ENCODE assay signal across 9 cellular contexts in genomic region chr1:42456010-42456753, GRCh38. TPM values are rescaled to one million over a fixed set of nuclear protein-coding genes. Genes with fewer than 3 reads are reported as not detected.
DNase-seq lines count a peak whose midpoint lies in the region; ATAC-seq, FAIRE-seq and TF ChIP-seq lines count a peak whose summit lies in the region.
"Had no signal": no experiment of that assay in that cellular context is flagged by ENCODE, and none has a peak within 500 bp of the region (broad histone marks: within the 10 kb centered on the region; RNA-seq: fewer than 3 reads in every experiment).

TSS of gene PPCS (plus strand) at chr1:42456543. CDS start at chr1:42456566, 23 bp downstream.
A gene with protein sequence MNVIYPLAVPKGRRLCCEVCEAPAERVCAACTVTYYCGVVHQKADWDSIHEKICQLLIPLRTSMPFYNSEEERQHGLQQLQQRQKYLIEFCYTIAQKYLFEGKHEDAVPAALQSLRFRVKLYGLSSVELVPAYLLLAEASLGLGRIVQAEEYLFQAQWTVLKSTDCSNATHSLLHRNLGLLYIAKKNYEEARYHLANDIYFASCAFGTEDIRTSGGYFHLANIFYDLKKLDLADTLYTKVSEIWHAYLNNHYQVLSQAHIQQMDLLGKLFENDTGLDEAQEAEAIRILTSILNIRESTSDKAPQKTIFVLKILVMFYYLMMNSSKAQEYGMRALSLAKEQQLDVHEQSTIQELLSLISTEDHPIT (minus strand): TSS chr1:42456022. CDS start chr1:42455997, 25 bp downstream.

- intact Hi-C loops in activated CD4-positive, alpha-beta T cell treated with anti-CD3 and anti-CD28 coated beads, Interleukin-2, amount 10 ng/mL, durations not matched to agents 24 days and 14 days (cut with micrococcal nuclease) = loop anchor here (1.0 to 10.0 kb wide), 3 partner anchors 121 to 469 kb away; partner anchors contain the start of genes FOXJ3 and PPIH
- intact Hi-C loops in HepG2 (cut with micrococcal nuclease; ENCODE audit: unreplicated experiment) = no loop called here

- FAIRE-seq in HepG2 (lab: Jason Lieb, UNC) = peak; percentile 49
- FAIRE-seq: endometrium had no signal

- POLR2A ChIA-PET in HepG2 (lab: Yijun Ruan, JAX) = interaction anchor here (1.0 to 1.2 kb wide), 3 partner anchors 10 to 202 kb away, joined by 3 to 8 read pairs (median 3); partner anchors contain the start of gene PPIH

- peak within 1 kb of the TSS; percentile 78 for H3K4me3 ChIP-seq in BE2C (ENCODE audit: low read depth, low read length)
- peak within 1 kb of the TSS; percentile 90 to 97 (median 96) for H3K4me3 ChIP-seq in HepG2 (replicated peaks in 1 of 3; ENCODE audit: insufficient read depth in 1 of 3, low read depth in 2 of 3, low read length in 3 of 3)

- H3K9ac ChIP-seq in HepG2 (ENCODE audit: insufficient read depth, low read depth, low read length) = peak within 1 kb of the TSS; percentile 93

- no peaks in the 10 kb centered on the region for H3K9me3 Mint-ChIP-seq in activated CD4-positive, alpha-beta T cell treated with anti-CD3 and anti-CD28 coated beads, Interleukin-2, amount 10 ng/mL, durations not matched to agents 24 days and 14 days

- peak within 1 kb of the TSS; percentile 93 for H3K4me3 Mint-ChIP-seq in activated CD4-positive, alpha-beta T cell treated with anti-CD3 and anti-CD28 coated beads, Interleukin-2, amount 10 ng/mL, durations not matched to agents 24 days and 14 days

- no peaks in the 10 kb centered on the region for H4K20me1 ChIP-seq in HepG2 (ENCODE audit: insufficient read depth, low read length)

- WGBS in HepG2 (ENCODE audit: low lambda C conversion rate) = 1% methylated on average over 18 of the region's 66 CpGs

- peaks cover 3% of the 10 kb centered on the region for H3K27me3 Mint-ChIP-seq in activated CD4-positive, alpha-beta T cell treated with anti-CD3 and anti-CD28 coated beads, Interleukin-2, amount 10 ng/mL, durations not matched to agents 24 days and 14 days

- H2AFZ ChIP-seq in HepG2 (ENCODE audit: low read length) = peak within 1 kb of the TSS; percentile 24

- H3K4me2 ChIP-seq in HepG2 (ENCODE audit: low read depth, low read length) = peak within 1 kb of the TSS; percentile 99

- CTCF ChIA-PET in HepG2 (lab: Yijun Ruan, JAX; ENCODE audit: low intra/inter-chr PET ratio, low total read pairs) = no interaction called here

- H3K9me3 ChIP-seq in BE2C = no peaks in the 10 kb centered on the region
- H3K9me3 ChIP-seq in HepG2 (ENCODE audit: low read length) = no peaks in the 10 kb centered on the region

- ATAC-seq in GM19043 (IDR thresholded peaks at IDR 0.05; ENCODE audit: low read depth, unreplicated experiment) = peak; percentile 67
- ATAC-seq in HG03354 (IDR thresholded peaks at IDR 0.05; ENCODE audit: poor library complexity, severe bottlenecking, unreplicated experiment) = peak; percentile 91
- peak; percentile 96 for ATAC-seq in HepG2

- H3K4me1 Mint-ChIP-seq in activated CD4-positive, alpha-beta T cell treated with anti-CD3 and anti-CD28 coated beads, Interleukin-2, amount 10 ng/mL, durations not matched to agents 24 days and 14 days = peaks cover 23% of the 10 kb centered on the region

- no peaks in the 10 kb centered on the region for H3K36me3 ChIP-seq in BE2C
- H3K36me3 ChIP-seq in HepG2 (replicated peaks in 1 of 2; ENCODE audit: control insufficient read depth in 1 of 2, insufficient read depth in 2 of 2, low read length in 2 of 2) = peaks cover 1 to 6% of the 10 kb centered on the region in 2 experiments; a peak in 3 of 5 replicates

- H3K27ac ChIP-seq in HepG2 (ENCODE audit: extremely low read length, insufficient read depth, low read length) = peak within 1 kb of the TSS; percentile 74

- in situ Hi-C loops in HepG2 (cut with HindIII; ENCODE audit: extremely low pct_ligation_motif_present, low pct_unique_long_range_greater_than_20kb) = no loop called here

- peaks cover 12% of the 10 kb centered on the region for H3K79me2 ChIP-seq in HepG2 (ENCODE audit: insufficient read depth, low read length)

- BruUV-seq in HepG2 (replicated peaks; lab: Mats Ljungman, UMichigan) = TSS peak; percentile 83

- peaks cover 34% of the 10 kb centered on the region for H3K36me3 Mint-ChIP-seq in activated CD4-positive, alpha-beta T cell treated with anti-CD3 and anti-CD28 coated beads, Interleukin-2, amount 10 ng/mL, durations not matched to agents 24 days and 14 days (ENCODE audit: low read depth)

- TF ChIP-seq CTCF in BE2C (IDR thresholded peaks at IDR 0.05; ENCODE audit: low read depth, low read length) (no peak), HepG2 (CRISPR knock-in tag; IDR thresholded peaks at IDR 0.05) (no peak)

- no peaks in the 10 kb centered on the region for H3K4me1 ChIP-seq in BE2C
- H3K4me1 ChIP-seq in HepG2 (ENCODE audit: insufficient read depth, low read length) = peaks cover 34% of the 10 kb centered on the region

- DNase-seq in BE2C (peak; percentile 67), NCI-H510A (lab: John Stamatoyannopoulos, UW) (peak; percentile 84), cortex of kidney (lab: John Stamatoyannopoulos, UW) (peak; percentile 33), HepG2 (ENCODE audit: low spot score) (peak; percentile 74)
- DNase-seq in activated CD4-positive, alpha-beta T cell treated with anti-CD3 and anti-CD28 coated beads, Interleukin-2, amount 10 ng/mL, durations not matched to agents 24 days and 14 days = peak; percentile 97
- DNase-seq in stimulated activated CD4-positive, alpha-beta T cell treated with anti-CD3 and anti-CD28 coated beads, Interleukin-2, amount 100 ng/mL, for 48 hours = peak; percentile 90 to 91

- peak; percentile 51 for TF ChIP-seq RAD21 in HepG2 (CRISPR knock-in tag; IDR thresholded peaks at IDR 0.05)

- no peak for TF ChIP-seq EP300 in HepG2 (IDR thresholded peaks at IDR 0.05; ENCODE audit: low read depth in 2 of 2, low read length in 2 of 2)
- no peak for TF ChIP-seq EP300 in HepG2 (CRISPR knock-in tag; IDR thresholded peaks at IDR 0.05; ENCODE audit: borderline replicate concordance)

- TF ChIP-seq POLR2A in HepG2 (IDR thresholded peaks at IDR 0.05; ENCODE audit: insufficient read depth in 1 of 2, low read depth in 2 of 2, low read length in 2 of 2) = peak; percentile 84 to 88

- no peaks in the 10 kb centered on the region for H3K27me3 ChIP-seq in BE2C
- H3K27me3 ChIP-seq in HepG2 (ENCODE audit: control insufficient read depth in 1 of 2, insufficient read depth in 2 of 2, low read length in 2 of 2) = no peaks in the 10 kb centered on the region; a peak in 1 of 5 replicates

- peak within 1 kb of the TSS; percentile 98 for H3K27ac Mint-ChIP-seq in activated CD4-positive, alpha-beta T cell treated with anti-CD3 and anti-CD28 coated beads, Interleukin-2, amount 10 ng/mL, durations not matched to agents 24 days and 14 days

RNA-seq across cellular contexts. Expression of gene PPCS, which starts in this region (rescaled TPM):
- polyA plus RNA-seq in BE2C (2012; ENCODE audit: insufficient read depth, insufficient read length, low read depth) = 34.8 TPM
- total RNA-seq in activated CD4-positive, alpha-beta T cell treated with anti-CD3 and anti-CD28 coated beads, Interleukin-2, amount 10 ng/mL, durations not matched to agents 24 days and 14 days = 44.7 and 48.0 TPM in 2 replicates
- total RNA-seq in HepG2 (2016; rRNA removed; fragmentation: Illumina TruSeq; extraction: Trizol) = 38.9 and 51.0 TPM in 2 replicates
- 12.3 and 12.7 TPM in 2 replicates for total RNA-seq in HepG2 (2016; cell fraction: cytosol; rRNA removed; fragmentation: Illumina TruSeq; extraction: Trizol; ENCODE audit: low read depth)
- total RNA-seq in HepG2 (2016; cell fraction: insoluble cytoplasmic fraction; rRNA removed; fragmentation: Illumina TruSeq; extraction: Trizol) = 38.3 and 49.7 TPM in 2 replicates
- total RNA-seq in HepG2 (2016; cell fraction: membrane; rRNA removed; fragmentation: Illumina TruSeq; extraction: Trizol) = 27.0 and 27.1 TPM in 2 replicates
- total RNA-seq in HepG2 (2016; cell fraction: nucleus; rRNA removed; fragmentation: Illumina TruSeq; extraction: Trizol) = 23.3 and 25.2 TPM in 2 replicates
- 13.4 and 14.5 TPM in 2 replicates for polyA plus RNA-seq in HepG2 (2011; rRNA removed)
- 17.1 and 38.8 TPM in 2 replicates for polyA plus RNA-seq in HepG2 (2011; cell fraction: cytosol; rRNA removed)
- polyA plus RNA-seq in HepG2 (2011; cell fraction: nucleus; rRNA removed) = 42.9 and 45.6 TPM in 2 replicates
- polyA plus RNA-seq in HepG2 (2012) = 20.9 and 33.5 TPM in 2 replicates
- 13.5 and 16.3 TPM in 2 replicates for polyA plus RNA-seq in HepG2 (2016; cell fraction: cytosol; fragmentation: Illumina TruSeq; extraction: Trizol; ENCODE audit: low read depth)
- 52.5 and 57.6 TPM in 2 replicates for polyA plus RNA-seq in HepG2 (2016; cell fraction: insoluble cytoplasmic fraction; fragmentation: Illumina TruSeq; extraction: Trizol; ENCODE audit: low read depth)
- 21.2 and 23.0 TPM in 2 replicates for polyA plus RNA-seq in HepG2 (2016; cell fraction: membrane; fragmentation: Illumina TruSeq; extraction: Trizol; ENCODE audit: low read depth)
- polyA plus RNA-seq in HepG2 (2016; cell fraction: nucleus; fragmentation: Illumina TruSeq; extraction: Trizol; ENCODE audit: insufficient read depth, low read depth) = 34.2 and 34.7 TPM in 2 replicates
- polyA minus RNA-seq in HepG2 (2011; rRNA and poly(A)+ RNA removed; ENCODE audit: low replicate concordance) = 18.4 and 22.8 TPM in 2 replicates
- polyA minus RNA-seq in HepG2 (2011; cell fraction: cytosol; rRNA and poly(A)+ RNA removed) = 8.9 and 11.3 TPM in 2 replicates
- 17.1 and 19.1 TPM in 2 replicates for polyA minus RNA-seq in HepG2 (2011; cell fraction: nucleus; rRNA and poly(A)+ RNA removed)

RNA-seq across cellular contexts. Expression of the second gene that starts in this region (rescaled TPM):
- 0.88 TPM for polyA plus RNA-seq in BE2C (2012; ENCODE audit: insufficient read depth, insufficient read length, low read depth)
- 0.12 TPM in 1 of 2 replicates, not detected in the other for total RNA-seq in activated CD4-positive, alpha-beta T cell treated with anti-CD3 and anti-CD28 coated beads, Interleukin-2, amount 10 ng/mL, durations not matched to agents 24 days and 14 days
- 0.13 TPM in 1 of 2 replicates, not detected in the other for total RNA-seq in HepG2 (2016; rRNA removed; fragmentation: Illumina TruSeq; extraction: Trizol)
- 0.18 and 0.51 TPM in 2 replicates for total RNA-seq in HepG2 (2016; cell fraction: cytosol; rRNA removed; fragmentation: Illumina TruSeq; extraction: Trizol; ENCODE audit: low read depth)
- 0.42 and 0.45 TPM in 2 replicates for total RNA-seq in HepG2 (2016; cell fraction: insoluble cytoplasmic fraction; rRNA removed; fragmentation: Illumina TruSeq; extraction: Trizol)
- 0.21 and 0.65 TPM in 2 replicates for total RNA-seq in HepG2 (2016; cell fraction: membrane; rRNA removed; fragmentation: Illumina TruSeq; extraction: Trizol)
- total RNA-seq in HepG2 (2016; cell fraction: nucleus; rRNA removed; fragmentation: Illumina TruSeq; extraction: Trizol) = not detected in 2 replicates
- 0.29 and 0.71 TPM in 2 replicates for polyA plus RNA-seq in HepG2 (2011; rRNA removed)
- 0.16 and 0.18 TPM in 2 replicates for polyA plus RNA-seq in HepG2 (2011; cell fraction: cytosol; rRNA removed)
- polyA plus RNA-seq in HepG2 (2011; cell fraction: nucleus; rRNA removed) = 0.23 TPM in 1 of 2 replicates, not detected in the other
- 0.15 and 0.20 TPM in 2 replicates for polyA plus RNA-seq in HepG2 (2012)
- 0.19 TPM in 1 of 2 replicates, not detected in the other for polyA plus RNA-seq in HepG2 (2016; cell fraction: cytosol; fragmentation: Illumina TruSeq; extraction: Trizol; ENCODE audit: low read depth)
- polyA plus RNA-seq in HepG2 (2016; cell fraction: insoluble cytoplasmic fraction; fragmentation: Illumina TruSeq; extraction: Trizol; ENCODE audit: low read depth) = 0.37 and 0.66 TPM in 2 replicates
- polyA plus RNA-seq in HepG2 (2016; cell fraction: membrane; fragmentation: Illumina TruSeq; extraction: Trizol; ENCODE audit: low read depth) = 0.17 and 0.34 TPM in 2 replicates
- 0.44 TPM in 1 of 2 replicates, not detected in the other for polyA plus RNA-seq in HepG2 (2016; cell fraction: nucleus; fragmentation: Illumina TruSeq; extraction: Trizol; ENCODE audit: insufficient read depth, low read depth)
- polyA minus RNA-seq in HepG2 (2011; rRNA and poly(A)+ RNA removed; ENCODE audit: low replicate concordance) = not detected in 2 replicates
- not detected in 2 replicates for polyA minus RNA-seq in HepG2 (2011; cell fraction: cytosol; rRNA and poly(A)+ RNA removed)
- polyA minus RNA-seq in HepG2 (2011; cell fraction: nucleus; rRNA and poly(A)+ RNA removed) = 0.77 and 0.87 TPM in 2 replicates

Comparison
In these comparisons a context has a peak if more than half of its experiments do, and no peak if none do; other contexts are left out.
1. Peak in every context shown above with its lines: DNase-seq, ATAC-seq, H3K4me3 ChIP-seq and H3K27ac ChIP-seq.
2. DNase-seq: peak in every context shown above with its lines; median percentile 97 in activated CD4-positive, alpha-beta T cell treated with anti-CD3 and anti-CD28 coated beads, Interleukin-2, amount 10 ng/mL, durations not matched to agents 24 days and 14 days; 90 in stimulated activated CD4-positive, alpha-beta T cell treated with anti-CD3 and anti-CD28 coated beads, Interleukin-2, amount 100 ng/mL, for 48 hours; 84 in NCI-H510A; 74 in HepG2; 67 in BE2C; 33 in cortex of kidney.